Comparison of ENCODE assay signal across 1 cellular context in the genomic region with DNA sequence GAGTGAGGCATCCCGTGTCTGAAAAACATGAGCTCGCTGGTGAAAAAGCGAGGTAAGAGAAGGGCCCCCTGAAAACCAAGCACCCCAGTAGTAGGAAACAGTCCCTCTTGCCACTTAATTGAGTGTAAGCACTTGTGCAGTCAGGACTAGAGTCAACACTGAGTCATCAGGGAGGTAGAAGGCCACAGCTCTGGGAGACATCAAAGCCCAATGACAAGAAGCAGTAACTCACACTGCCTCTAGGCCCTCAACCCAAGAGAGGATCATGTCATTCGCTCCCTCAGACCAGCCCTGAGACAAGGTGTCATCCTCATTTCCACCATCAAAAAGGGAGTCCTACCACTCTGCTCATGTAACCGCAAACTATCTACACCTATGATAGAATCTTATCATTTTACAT.
TF ChIP-seq lines count a peak whose summit lies in the region.

No MANE protein-coding gene starts in this region.

TF ChIP-seq in GM12878, 131 proteins besides CTCF, POLR2A, EP300 and RAD21:
- TF ChIP-seq RUNX3 (IDR thresholded peaks at IDR 0.05; ENCODE audit: low read length) = peak; percentile 31; the same call in 1 of the 2 replicates
- TF ChIP-seq JUNB (IDR thresholded peaks at IDR 0.05) = peak; percentile 45; the same call in 1 of the 2 replicates
- TF ChIP-seq STAT3 (IDR thresholded peaks at IDR 0.05; ENCODE audit: low read depth, low read length) = no peak
